ENCODE assay signal across 8 cellular contexts in genomic region chr10:95656291-95657164, GRCh38. TPM values are rescaled to one million over a fixed set of nuclear protein-coding genes. Genes with fewer than 3 reads are reported as not detected.
DNase-seq lines count a peak whose midpoint lies in the region; FAIRE-seq and TF ChIP-seq lines count a peak whose summit lies in the region.

Gene ALDH18A1, minus strand, starts transcription at chr10:95656711. Its CDS starts 3,334 bp downstream, at chr10:95653377.

- peak within 1 kb of the TSS; percentile 71 for H2BK5ac ChIP-seq in neuronal stem cell (ENCODE audit: low read length)

- H3K4ac ChIP-seq in neuronal stem cell (ENCODE audit: low read length) = peak within 1 kb of the TSS; percentile 57

- H3K4me2 ChIP-seq in neuronal stem cell (ENCODE audit: insufficient read depth, low read length, poor library complexity, severe bottlenecking) = peak within 1 kb of the TSS; percentile 71

- peak; percentile 93 for TF ChIP-seq POLR2A in H54 (IDR thresholded peaks at IDR 0.05; ENCODE audit: low read depth, low read length)

- DNase-seq in H54 (ENCODE audit: insufficient read length, low spot score) = peak; percentile 93
- DNase-seq in LoVo (ENCODE audit: low spot score) = peak; percentile 89
- peak; percentile 92 to 93 for DNase-seq in SJSA1 (ENCODE audit: low read depth in 1 of 2, low spot score in 2 of 2)
- DNase-seq in activated gamma-delta T cell treated with anti-CD3 and anti-CD28 coated beads, Interleukin-2, amount 50 U/mL, for 16 hours (ENCODE audit: low read depth) = peak; percentile 91
- peak; percentile 84 for DNase-seq in foreskin melanocyte
- peak; percentile 87 for DNase-seq in neuronal stem cell (ENCODE audit: low spot score)

- H3K27ac ChIP-seq in SJSA1 (0 out of 2 replicates have a peak within 1 kb of the TSS, but pooled peaks have one; percentile 35), neuronal stem cell (replicated peaks; ENCODE audit: low read length) (no peak within 1 kb of the TSS), subcutaneous abdominal adipose tissue (ENCODE audit: low read depth, low read length) (peak within 1 kb of the TSS; percentile 44)

- peak within 1 kb of the TSS; percentile 94 for H3K4me3 ChIP-seq in SJSA1
- H3K4me3 ChIP-seq in neuronal stem cell (ENCODE audit: low read length in 2 of 2) = peak within 1 kb of the TSS; percentile 69 to 99
- H3K4me3 ChIP-seq in subcutaneous abdominal adipose tissue (ENCODE audit: low read depth in 1 of 5, low read length in 5 of 5) = peak within 1 kb of the TSS; percentile 80 to 95 (median 90)

- peak within 1 kb of the TSS; percentile 78 for H3K14ac ChIP-seq in neuronal stem cell (ENCODE audit: low read length)

- no peak within 1 kb of the TSS for H4K8ac ChIP-seq in neuronal stem cell (ENCODE audit: low read depth, low read length)

- H3K4me1 ChIP-seq in SJSA1 (replicated peaks) (peaks cover 5% of the 10 kb centered on the region), neuronal stem cell (ENCODE audit: control insufficient read depth in 2 of 2, insufficient read depth in 1 of 2, low read depth in 1 of 2, low read length in 2 of 2) (peaks cover 2 to 4% of the 10 kb centered on the region in 2 donors), subcutaneous abdominal adipose tissue (ENCODE audit: control insufficient read depth in 5 of 5, insufficient read depth in 5 of 5, low read length in 5 of 5) (peaks cover 2 to 21% (median 17%) of the 10 kb centered on the region in 5 donors)

- H3K9ac ChIP-seq in neuronal stem cell (ENCODE audit: low read depth, low read length, poor library complexity) (peak within 1 kb of the TSS; percentile 95), subcutaneous abdominal adipose tissue (ENCODE audit: low read length in 5 of 5) (peak within 1 kb of the TSS; percentile 50 to 88 (median 79))

- H3K36me3 ChIP-seq in SJSA1 = peaks cover 17% of the 10 kb centered on the region
- peaks cover 7 to 22% of the 10 kb centered on the region in 2 donors for H3K36me3 ChIP-seq in neuronal stem cell (replicated peaks in 1 of 2; ENCODE audit: control insufficient read depth in 2 of 2, insufficient read depth in 2 of 2, low read length in 2 of 2)
- peaks cover 3 to 11% (median 6%) of the 10 kb centered on the region in 5 donors for H3K36me3 ChIP-seq in subcutaneous abdominal adipose tissue (ENCODE audit: control insufficient read depth in 5 of 5, insufficient read depth in 5 of 5, low read length in 5 of 5)

- no peaks in the 10 kb centered on the region for H3K79me1 ChIP-seq in neuronal stem cell (ENCODE audit: low read depth, low read length)

- peak within 1 kb of the TSS; percentile 18 for H3K23ac ChIP-seq in neuronal stem cell (ENCODE audit: low read depth, low read length, poor library complexity)

- H4K91ac ChIP-seq in neuronal stem cell (ENCODE audit: low read depth, low read length, poor library complexity) = no peak within 1 kb of the TSS

- no peak within 1 kb of the TSS for H2BK12ac ChIP-seq in neuronal stem cell (ENCODE audit: low read length)

- H2BK120ac ChIP-seq in neuronal stem cell (ENCODE audit: low read depth, low read length) = no peak within 1 kb of the TSS

- peak within 1 kb of the TSS; percentile 22 for H2BK15ac ChIP-seq in neuronal stem cell (ENCODE audit: low read length)

- no CpG with 5 or more reads among the region's 83 CpGs for WGBS in neuronal stem cell (ENCODE audit: extremely low coverage in 2 of 2, insufficient read length in 2 of 2, insufficient replicate concordance in 1 of 2), 2 donors

- H3K27me3 ChIP-seq in SJSA1 (replicated peaks) (no peaks in the 10 kb centered on the region), neuronal stem cell (ENCODE audit: control insufficient read depth in 3 of 3, insufficient read depth in 3 of 3, low read depth in 1 of 3, low read length in 3 of 3) (no peaks in the 10 kb centered on the region), subcutaneous abdominal adipose tissue (ENCODE audit: control insufficient read depth in 5 of 5, insufficient read depth in 4 of 5, low read length in 5 of 5) (no peaks in the 10 kb centered on the region)

- no peaks in the 10 kb centered on the region for H3K9me3 ChIP-seq in SJSA1 (replicated peaks)
- peaks cover 1 to 13% of the 10 kb centered on the region in 2 donors for H3K9me3 ChIP-seq in neuronal stem cell (replicated peaks in 1 of 2; ENCODE audit: control insufficient read depth in 2 of 2, insufficient read depth in 1 of 2, low read depth in 1 of 2, low read length in 2 of 2)
- H3K9me3 ChIP-seq in subcutaneous abdominal adipose tissue (ENCODE audit: control insufficient read depth in 5 of 5, low read length in 5 of 5) = peaks cover 0 to 1% (median 0%) of the 10 kb centered on the region in 5 donors

- peak within 1 kb of the TSS; percentile 96 for H2AFZ ChIP-seq in neuronal stem cell (ENCODE audit: low read length)

- FAIRE-seq in G401.6 (lab: Jason Lieb, UNC) = peak; percentile 95
- peak; percentile 48 for FAIRE-seq in H54 (lab: Jason Lieb, UNC)

- peak within 1 kb of the TSS; percentile 71 for H2AK5ac ChIP-seq in neuronal stem cell (ENCODE audit: low read depth, low read length)

- peak within 1 kb of the TSS; percentile 96 for H3K18ac ChIP-seq in neuronal stem cell (ENCODE audit: low read length)

RNA-seq across cellular contexts. Expression of gene ALDH18A1, which starts in this region (rescaled TPM):
- 55.0 and 60.2 TPM in 2 replicates for total RNA-seq in SJSA1 (2014; rRNA removed; shearing (Covaris generic))
- 41.1 TPM for polyA plus RNA-seq in neuronal stem cell (2013, experiment 1 of 2)
- polyA plus RNA-seq in neuronal stem cell (2013, experiment 2 of 2) = 41.4 TPM
